ENCODE assay signal across 20 cellular contexts in genomic region chr1:20093940-20094391, GRCh38. TPM values are rescaled to one million over a fixed set of nuclear protein-coding genes. Genes with fewer than 3 reads are reported as not detected.
DNase-seq lines count a peak whose midpoint lies in the region; ATAC-seq and TF ChIP-seq lines count a peak whose summit lies in the region.
"Had no signal": no experiment of that assay in that cellular context is flagged by ENCODE, and none has a peak within 500 bp of the region (broad histone marks: within the 10 kb centered on the region; RNA-seq: fewer than 3 reads in every experiment).

No MANE protein-coding gene starts in this region.

- DNase-seq in body of pancreas (peak in 3 of 4 donors; percentile 28 to 44 (median 29)), Right ventricle myocardium superior (peak; percentile 88), ovary (peak; percentile 46 to 88 (median 72)), upper lobe of right lung (no peak), A673 (ENCODE audit: low spot score) (no peak), NCI-H2227 treated with DMSO at 0.1 percent for 48 hours (lab: John Stamatoyannopoulos, UW) (no peak), G401 (ENCODE audit: low spot score) (no peak)
- DNase-seq: activated CD4-positive, CD25-positive, alpha-beta regulatory T cell; BE2C; central memory CD4-positive, alpha-beta T cell; effector CD4-positive, alpha-beta T cell; MG63; NCI-H1930; NCI-H510A; nephron progenitor cell; SHP77 treated with DMSO at 0.1 percent for 48 hours; stimulated activated naive CD8-positive, alpha-beta T cell treated with anti-CD3 and anti-CD28 coated beads, Interleukin-15, Interleukin-2, amounts not matched to agents 100 U/mL and 50 U/mL, for 24 hours; T-helper 2 cell had no signal

- 61 to 78% methylated on average over 3 to 5 of the region's 5 CpGs for WGBS in body of pancreas, 2 donors
- 41 to 52% (median 46%) methylated on average over 5 of the region's 5 CpGs for WGBS in ovary, 3 donors

- in situ Hi-C loops in G401 (cut with HindIII; ENCODE audit: low sequenced_read_pairs), result no loop called here

- peak; percentile 27 for TF ChIP-seq EP300 in ovary (IDR thresholded peaks at IDR 0.05)

- no peak overlapping the region for H3K27ac ChIP-seq in body of pancreas
- H3K27ac ChIP-seq in ovary, result peak overlapping the region in 1 of 2 donors; percentile 49
- peak overlapping the region; percentile 51 for H3K27ac ChIP-seq in upper lobe of right lung
- H3K27ac ChIP-seq in A673 (ENCODE audit: low read depth, low read length, poor library complexity, severe bottlenecking), result no peak overlapping the region

- H3K9me3 ChIP-seq in body of pancreas (no peaks in the 10 kb centered on the region), ovary (no peaks in the 10 kb centered on the region), upper lobe of right lung (no peaks in the 10 kb centered on the region), A673 (ENCODE audit: low read depth, low read length, poor library complexity, severe bottlenecking) (no peaks in the 10 kb centered on the region)
- H3K9me3 ChIP-seq: BE2C, MG63 had no signal

- TF ChIP-seq POLR2A in body of pancreas (IDR thresholded peaks at IDR 0.05) (no peak), ovary (IDR thresholded peaks at IDR 0.05) (no peak)

- BruUV-seq in A673 (replicated peaks; lab: Mats Ljungman, UMichigan), result no TSS peak

- H3K4me1 ChIP-seq in body of pancreas (no peaks in the 10 kb centered on the region), ovary (ENCODE audit: insufficient read depth) (peaks cover 10% of the 10 kb centered on the region), upper lobe of right lung (no peaks in the 10 kb centered on the region), A673 (ENCODE audit: insufficient read depth, low read length, poor library complexity, severe bottlenecking) (no peaks in the 10 kb centered on the region)
- H3K4me1 ChIP-seq: BE2C had no signal

- intact Hi-C loops in body of pancreas (cut with DNase I) (no loop called here), Right ventricle myocardium superior (cut with DNase I) (loop anchor here (5.0 to 10.0 kb wide), 2 partner anchors 117 to 401 kb away; partner anchors contain the start of gene PLA2G2A), ovary (cut with DNase I) (no loop called here), upper lobe of right lung (cut with DNase I) (no loop called here), A673 (cut with micrococcal nuclease; ENCODE audit: unreplicated experiment) (no loop called here)

- H3K27me3 ChIP-seq in body of pancreas, result no peaks in the 10 kb centered on the region
- H3K27me3 ChIP-seq in ovary, result no peaks in the 10 kb centered on the region
- H3K27me3 ChIP-seq in upper lobe of right lung, result no peaks in the 10 kb centered on the region
- peaks cover 7% of the 10 kb centered on the region for H3K27me3 ChIP-seq in A673 (replicated peaks; ENCODE audit: insufficient read depth, low read depth, low read length, poor library complexity)
- H3K27me3 ChIP-seq: BE2C, MG63 had no signal

- CTCF ChIA-PET in A673 (lab: Charles Lee), result no interaction called here

- no peak for TF ChIP-seq CTCF in body of pancreas (IDR thresholded peaks at IDR 0.05)
- no peak for TF ChIP-seq CTCF in ovary (IDR thresholded peaks at IDR 0.05)
- TF ChIP-seq CTCF in upper lobe of right lung (IDR thresholded peaks at IDR 0.05), result no peak
- TF ChIP-seq CTCF in A673 (conservative IDR thresholded peaks at IDR 0.05; ENCODE audit: low read depth, low read length), result no peak

- POLR2A ChIA-PET in A673 (lab: Charles Lee; ENCODE audit: low non-redundant PET), result no interaction called here

- H3K36me3 ChIP-seq in body of pancreas (replicated peaks in 1 of 2; ENCODE audit: insufficient read depth in 1 of 2, low read depth in 2 of 2), result no peaks in the 10 kb centered on the region
- H3K36me3 ChIP-seq in ovary, result no peaks in the 10 kb centered on the region
- no peaks in the 10 kb centered on the region for H3K36me3 ChIP-seq in upper lobe of right lung
- no peaks in the 10 kb centered on the region for H3K36me3 ChIP-seq in A673 (ENCODE audit: insufficient read depth, low read length, poor library complexity, severe bottlenecking)
- H3K36me3 ChIP-seq: BE2C, MG63 had no signal

- peak; percentile 59 for ATAC-seq in body of pancreas
- ATAC-seq in Right ventricle myocardium superior (ENCODE audit: poor library complexity), result peak; percentile 74
- peak; percentile 48 for ATAC-seq in upper lobe of right lung
- ATAC-seq: GM12878; stimulated activated naive CD8-positive, alpha-beta T cell treated with anti-CD3 and anti-CD28 coated beads, Interleukin-15, Interleukin-2, amounts not matched to agents 100 U/mL and 50 U/mL, for 24 hours had no signal

- H3K4me3 ChIP-seq in body of pancreas, result no peak overlapping the region
- H3K4me3 ChIP-seq in ovary, result no peak overlapping the region
- no peak overlapping the region for H3K4me3 ChIP-seq in upper lobe of right lung
- no peak overlapping the region for H3K4me3 ChIP-seq in A673 (ENCODE audit: low read depth, low read length, poor library complexity, severe bottlenecking)
- H3K4me3 ChIP-seq: GM12878, MG63 had no signal

RNA-seq across cellular contexts. Expression of gene PLA2G5, which starts 24.0 kb away (rescaled TPM):
- 1 to 10 TPM in 1 of 2 donors, under 1 TPM in 1; 0.52 to 5.9 TPM for total RNA-seq in body of pancreas
- 56.7 TPM for total RNA-seq in Right ventricle myocardium superior
- 100 to 1,000 TPM in 3 of 7 donors, 10 to 100 TPM in 4; 19.3 to 141 (median 67.4) TPM for total RNA-seq in ovary
- polyA plus RNA-seq in ovary, result 100 to 1,000 TPM in 1 of 2 donors, 10 to 100 TPM in 1; 29.7 to 100 TPM
- total RNA-seq in upper lobe of right lung, result 4.9 TPM
- total RNA-seq in A673 (2021), result not detected in 2 replicates
- total RNA-seq in G401 (2014; rRNA removed; shearing (Covaris generic)), result not detected in 2 replicates

RNA-seq across cellular contexts. Expression of gene PLA2G2D, which starts 25.4 kb away (rescaled TPM):
- total RNA-seq in body of pancreas (not detected), Right ventricle myocardium superior (not detected), ovary (under 1 TPM in 2 of 7 donors, not detected in 5; 0.12 TPM), upper lobe of right lung (not detected), A673 (2021) (not detected in 2 replicates)
- polyA plus RNA-seq in ovary, result 1 to 10 TPM in 1 of 2 donors, not detected in 1; 2.1 TPM
- not detected in 2 replicates for total RNA-seq in G401 (2014; rRNA removed; shearing (Covaris generic))
- total RNA-seq: frontal cortex had no signal

RNA-seq across cellular contexts. Expression of gene PLA2G2F, which starts 45.2 kb away (rescaled TPM):
- total RNA-seq in body of pancreas (not detected), Right ventricle myocardium superior (not detected), ovary (under 1 TPM in 3 of 7 donors, not detected in 4; 0.08 to 0.30 (median 0.15) TPM), upper lobe of right lung (not detected), A673 (2021) (not detected in 2 replicates)
- polyA plus RNA-seq in ovary, result under 1 TPM in 1 of 2 donors, not detected in 1; 0.02 TPM
- total RNA-seq in G401 (2014; rRNA removed; shearing (Covaris generic)), result not detected in 2 replicates
- total RNA-seq: frontal cortex, GM12878 had no signal

Comparison
In these comparisons a context has a peak if more than half of its experiments do, and no peak if none do; other contexts are left out.
1. DNase-seq: peak in body of pancreas (3 of 4), Right ventricle myocardium superior (single experiment) and ovary (5 of 5); none in upper lobe of right lung (single experiment), A673 (single experiment), NCI-H2227 treated with DMSO at 0.1 percent for 48 hours (single experiment) and G401 (single experiment).
2. Peak in every context shown above with its lines, with median percentiles within 50 percentile points of each other: ATAC-seq.